In the genomic region with DNA sequence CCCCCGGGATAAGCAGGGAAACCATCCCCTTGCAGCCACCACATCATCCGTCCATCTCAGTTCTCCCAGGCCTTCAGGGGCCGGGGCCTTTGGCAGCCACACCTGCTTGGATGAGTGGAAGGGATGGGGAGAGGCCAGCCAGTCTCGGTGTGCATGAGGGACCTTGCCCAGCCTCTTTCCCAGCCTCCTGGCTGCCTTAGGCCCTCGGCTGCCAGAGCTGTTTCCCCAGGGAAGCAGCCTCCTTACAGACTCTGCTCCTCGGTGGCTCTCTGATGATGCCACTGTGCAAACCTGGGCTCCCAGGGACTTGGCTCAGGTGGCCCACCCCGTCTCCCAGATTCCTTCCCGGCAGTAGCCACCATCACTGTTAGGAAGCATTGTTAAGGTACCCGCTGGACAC, we compare ENCODE assay signal across 37 cellular contexts. TPM values are rescaled to one million over a fixed set of nuclear protein-coding genes. Genes with fewer than 3 reads are reported as not detected.
"Had no signal": no experiment of that assay in that cellular context is flagged by ENCODE, and none has a peak within 500 bp of the region (broad histone marks: within the 10 kb centered on the region; RNA-seq: fewer than 3 reads in every experiment).

No MANE protein-coding gene starts in this region.

- H3K9me3 ChIP-seq: ascending aorta had no signal

- H3K36me3 Mint-ChIP-seq: activated CD4-positive, alpha-beta memory T cell treated with anti-CD3 and anti-CD28 coated beads for 36 hours; activated naive CD4-positive, alpha-beta T cell treated with anti-CD3 and anti-CD28 coated beads, Interleukin-2, amount 50 U/mL, for 72 hours; activated naive CD8-positive, alpha-beta T cell treated with anti-CD3 and anti-CD28 coated beads for 36 hours; brain had no signal

- H3K27me3 ChIP-seq: ascending aorta, cardiac muscle cell had no signal

- ATAC-seq: activated CD8-positive, alpha-beta T cell treated with anti-CD3 and anti-CD28 coated beads for 36 hours; activated naive CD4-positive, alpha-beta T cell treated with anti-CD3 and anti-CD28 coated beads, Interleukin-2, amount 50 U/mL, for 72 hours; activated T-cell treated with anti-CD3 and anti-CD28 coated beads, Interleukin-2, amount 50 U/mL, for 4 hours; activated T-cell treated with anti-CD3 and anti-CD28 coated beads, Interleukin-2, amount 50 U/mL, for 72 hours; activated T-helper 17 cell treated with anti-CD3 and anti-CD28 coated beads, Interleukin-2, amount 50 U/mL, for 72 hours had no signal

- H3K4me1 ChIP-seq: ascending aorta had no signal

- H3K4me3 Mint-ChIP-seq: activated B cell treated with CpG ODN at 0.5 μM for 24 hours; activated CD4-positive, alpha-beta memory T cell treated with anti-CD3 and anti-CD28 coated beads for 36 hours; activated CD4-positive, alpha-beta T cell treated with anti-CD3 and anti-CD28 coated beads, Interleukin-2, amount 10 ng/mL, durations not matched to agents 24 days and 14 days; activated CD8-positive, alpha-beta T cell treated with anti-CD3 and anti-CD28 coated beads for 36 hours; activated naive CD4-positive, alpha-beta T cell treated with anti-CD3 and anti-CD28 coated beads for 36 hours; activated naive CD8-positive, alpha-beta T cell treated with anti-CD3 and anti-CD28 coated beads for 36 hours; activated T-cell treated with anti-CD3 and anti-CD28 coated beads, Interleukin-2, amount 50 U/mL, for 4 hours; activated T-cell treated with anti-CD3 and anti-CD28 coated beads, Interleukin-2, amount 50 U/mL, for 72 hours; activated T-helper 1 cell treated with anti-CD3 and anti-CD28 coated beads, Interleukin-12 subunit alpha, Interleukin-12 subunit beta, Interleukin-2, Interleukin-4 antibody, amounts not matched to agents 30 ng/mL and 10 ng/mL and 1 ng/mL, durations not matched to agents 14 hours and 24 hours and 36 hours; activated T-helper 17 cell treated with anti-CD3 and anti-CD28 coated beads, Interleukin-2, amount 50 U/mL, for 72 hours; brain; central memory CD8-positive, alpha-beta T cell; T-helper 1 cell treated with Interleukin-12 subunit alpha and Interleukin-12 subunit beta and Interleukin-4 antibody, amounts not matched to agents 30 μg/mL and 1 μg/mL, for 36 hours; T-helper 2 cell treated with Interferon-gamma antibody and Interleukin-4, amounts not matched to agents 5 μg/mL and 100 μg/mL, for 36 hours had no signal

- DNase-seq: activated B cell treated with CpG ODN at 0.5 μM for 24 hours; activated CD4-positive, alpha-beta memory T cell treated with anti-CD3 and anti-CD28 coated beads for 36 hours; activated CD4-positive, alpha-beta T cell treated with anti-CD3 and anti-CD28 coated beads for 4 hours; activated CD4-positive, alpha-beta T cell treated with anti-CD3 and anti-CD28 coated beads, Interleukin-2, amount 10 ng/mL, durations not matched to agents 24 days and 14 days; activated CD4-positive, alpha-beta T cell treated with anti-CD3 and anti-CD28 coated beads, Interleukin-2, amount 50 U/mL, for 1 hour; activated CD4-positive, alpha-beta T cell treated with anti-CD3 and anti-CD28 coated beads, Interleukin-2, amount 50 U/mL, for 4 hours; activated CD4-positive, CD25-positive, alpha-beta regulatory T cell treated with anti-CD3 and anti-CD28 coated beads, Interleukin-2, amount 50 U/mL, for 72 hours; activated CD8-positive, alpha-beta memory T cell treated with anti-CD3 and anti-CD28 coated beads, Interleukin-2, amount 50 U/mL, for 4 hours; activated CD8-positive, alpha-beta T cell treated with anti-CD3 and anti-CD28 coated beads for 36 hours; activated effector memory CD4-positive, alpha-beta T cell treated with anti-CD3 and anti-CD28 coated beads, Interleukin-2, amount 50 U/mL, for 16 hours; activated gamma-delta T cell treated with Interleukin-2 at 50 U/mL for 16 hours; activated naive CD4-positive, alpha-beta T cell; activated naive CD4-positive, alpha-beta T cell treated with anti-CD3 and anti-CD28 coated beads for 36 hours; activated naive CD4-positive, alpha-beta T cell treated with anti-CD3 and anti-CD28 coated beads, Interleukin-2, amount 50 U/mL, for 16 hours; activated naive CD8-positive, alpha-beta T cell treated with anti-CD3 and anti-CD28 coated beads for 36 hours; activated T-cell treated with anti-CD3 and anti-CD28 coated beads for 4 hours; activated T-cell treated with anti-CD3 and anti-CD28 coated beads, Interleukin-2, amount 50 U/mL, for 1 hour; activated T-cell treated with anti-CD3 and anti-CD28 coated beads, Interleukin-2, amount 50 U/mL, for 4 hours; activated T-cell treated with anti-CD3 and anti-CD28 coated beads, Interleukin-2, amount 50 U/mL, for 72 hours; amygdala; anterior cingulate cortex; cerebellar nuclear complex; T-helper 1 cell; T-helper 2 cell; T-helper 9 cell had no signal

- H3K9me3 Mint-ChIP-seq: activated B cell treated with CpG ODN at 0.5 μM for 24 hours; activated CD4-positive, alpha-beta memory T cell treated with anti-CD3 and anti-CD28 coated beads for 36 hours; activated CD4-positive, alpha-beta T cell treated with anti-CD3 and anti-CD28 coated beads, Interleukin-2, amount 10 ng/mL, durations not matched to agents 24 days and 14 days; activated CD8-positive, alpha-beta T cell treated with anti-CD3 and anti-CD28 coated beads for 36 hours; activated naive CD4-positive, alpha-beta T cell treated with anti-CD3 and anti-CD28 coated beads for 36 hours; activated naive CD4-positive, alpha-beta T cell treated with anti-CD3 and anti-CD28 coated beads, Interleukin-2, amount 50 U/mL, for 72 hours; activated naive CD8-positive, alpha-beta T cell treated with anti-CD3 and anti-CD28 coated beads for 36 hours; activated T-cell treated with anti-CD3 and anti-CD28 coated beads, Interleukin-2, amount 50 U/mL, for 4 hours; activated T-cell treated with anti-CD3 and anti-CD28 coated beads, Interleukin-2, amount 50 U/mL, for 72 hours; activated T-helper 1 cell treated with anti-CD3 and anti-CD28 coated beads, Interleukin-12 subunit alpha, Interleukin-12 subunit beta, Interleukin-2, Interleukin-4 antibody, amounts not matched to agents 30 ng/mL and 10 ng/mL and 1 ng/mL, durations not matched to agents 14 hours and 24 hours and 36 hours; activated T-helper 17 cell treated with anti-CD3 and anti-CD28 coated beads, Interleukin-2, amount 50 U/mL, for 72 hours; central memory CD8-positive, alpha-beta T cell; T-helper 1 cell treated with Interleukin-12 subunit alpha and Interleukin-12 subunit beta and Interleukin-4 antibody, amounts not matched to agents 30 μg/mL and 1 μg/mL, for 36 hours; T-helper 2 cell treated with Interferon-gamma antibody and Interleukin-4, amounts not matched to agents 5 μg/mL and 100 μg/mL, for 36 hours had no signal

- H3K36me3 ChIP-seq: ascending aorta, cardiac muscle cell had no signal

- H3K27ac ChIP-seq: ascending aorta, cardiac muscle cell, VCaP had no signal

- H3K4me1 Mint-ChIP-seq: activated B cell treated with CpG ODN at 0.5 μM for 24 hours; activated CD4-positive, alpha-beta T cell treated with anti-CD3 and anti-CD28 coated beads, Interleukin-2, amount 10 ng/mL, durations not matched to agents 24 days and 14 days; activated naive CD8-positive, alpha-beta T cell treated with anti-CD3 and anti-CD28 coated beads for 36 hours; activated T-helper 17 cell treated with anti-CD3 and anti-CD28 coated beads, Interleukin-2, amount 50 U/mL, for 72 hours; central memory CD8-positive, alpha-beta T cell had no signal

- H3K27ac Mint-ChIP-seq: activated B cell treated with CpG ODN at 0.5 μM for 24 hours; activated CD4-positive, alpha-beta memory T cell treated with anti-CD3 and anti-CD28 coated beads for 36 hours; activated CD4-positive, alpha-beta T cell treated with anti-CD3 and anti-CD28 coated beads, Interleukin-2, amount 10 ng/mL, durations not matched to agents 24 days and 14 days; activated CD8-positive, alpha-beta T cell treated with anti-CD3 and anti-CD28 coated beads for 36 hours; activated naive CD4-positive, alpha-beta T cell treated with anti-CD3 and anti-CD28 coated beads for 36 hours; activated naive CD4-positive, alpha-beta T cell treated with anti-CD3 and anti-CD28 coated beads, Interleukin-2, amount 50 U/mL, for 72 hours; activated naive CD8-positive, alpha-beta T cell treated with anti-CD3 and anti-CD28 coated beads for 36 hours; activated T-cell treated with anti-CD3 and anti-CD28 coated beads, Interleukin-2, amount 50 U/mL, for 72 hours; activated T-helper 1 cell treated with anti-CD3 and anti-CD28 coated beads, Interleukin-12 subunit alpha, Interleukin-12 subunit beta, Interleukin-2, Interleukin-4 antibody, amounts not matched to agents 30 ng/mL and 10 ng/mL and 1 ng/mL, durations not matched to agents 14 hours and 24 hours and 36 hours; activated T-helper 17 cell treated with anti-CD3 and anti-CD28 coated beads, Interleukin-2, amount 50 U/mL, for 72 hours; brain; T-helper 2 cell treated with Interferon-gamma antibody and Interleukin-4, amounts not matched to agents 5 μg/mL and 100 μg/mL, for 36 hours had no signal

- H3K4me3 ChIP-seq: ascending aorta, cardiac muscle cell had no signal

- FAIRE-seq: TTC549 had no signal

RNA-seq across cellular contexts. Expression of gene FGF8, which starts 14.7 kb away (rescaled TPM):
- total RNA-seq: activated B cell treated with CpG ODN at 0.5 μM for 24 hours; activated CD4-positive, alpha-beta memory T cell treated with anti-CD3 and anti-CD28 coated beads for 36 hours; activated CD8-positive, alpha-beta memory T cell treated with anti-CD3 and anti-CD28 coated beads for 36 hours; activated naive CD4-positive, alpha-beta T cell treated with anti-CD3 and anti-CD28 coated beads for 36 hours; activated naive CD4-positive, alpha-beta T cell treated with anti-CD3 and anti-CD28 coated beads, Interleukin-2, amount 50 U/mL, for 72 hours; activated naive CD8-positive, alpha-beta T cell treated with anti-CD3 and anti-CD28 coated beads for 36 hours; activated T-helper 1 cell treated with anti-CD3 and anti-CD28 coated beads, Interleukin-12 subunit alpha, Interleukin-12 subunit beta, Interleukin-2, Interleukin-4 antibody, amounts not matched to agents 30 ng/mL and 10 ng/mL and 1 ng/mL, durations not matched to agents 14 hours and 24 hours and 36 hours; activated T-helper 17 cell treated with anti-CD3 and anti-CD28 coated beads, Interleukin-2, amount 50 U/mL, for 72 hours; ascending aorta had no signal
